ENCODE assay signal across 22 cellular contexts in the genomic region with DNA sequence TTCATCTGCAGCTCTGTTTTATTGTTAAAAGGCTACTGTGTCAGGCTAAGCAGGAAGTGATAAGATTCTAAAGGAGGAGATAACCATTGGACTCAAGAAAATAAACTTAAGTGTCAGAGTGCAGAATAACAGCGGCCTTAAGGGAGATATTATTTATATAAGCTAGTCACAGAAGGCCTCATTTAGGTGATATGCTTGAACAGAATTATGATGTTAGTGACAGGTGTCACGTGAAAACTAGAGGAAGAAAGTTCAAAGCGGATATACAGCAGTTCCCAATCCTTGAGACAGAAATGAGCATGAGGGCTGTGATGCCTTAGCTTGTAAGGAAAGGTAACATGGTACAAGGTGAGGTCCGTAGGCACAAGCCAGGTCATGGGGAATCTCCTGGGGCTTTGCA.
"Had no signal": no experiment of that assay in that cellular context is flagged by ENCODE, and none has a peak within 500 bp of the region (broad histone marks: within the 10 kb centered on the region; RNA-seq: fewer than 3 reads in every experiment).

No MANE protein-coding gene starts in this region.

- H3K27me3 ChIP-seq: dorsolateral prefrontal cortex, esophagus muscularis mucosa, foreskin keratinocyte, gastroesophageal sphincter, heart left ventricle, left lung had no signal

- DNase-seq: dermis blood vessel endothelial cell; dorsolateral prefrontal cortex; effector CD4-positive, alpha-beta T cell; effector memory CD4-positive, alpha-beta T cell; foreskin keratinocyte; heart left ventricle; hippocampal formation; left cardiac atrium; left lung; left ventricle myocardium superior; lower lobe of right lung; mesenchymal stem cell; mucosa of descending colon had no signal

- ATAC-seq: foreskin keratinocyte, gastroesophageal sphincter, heart left ventricle, left cardiac atrium, left lung, left ventricle myocardium superior, lower lobe of right lung, mucosa of descending colon had no signal

- H3K27ac ChIP-seq: coronary artery, dorsolateral prefrontal cortex, esophagus muscularis mucosa, foreskin keratinocyte, gastroesophageal sphincter, heart left ventricle, left lung, lower lobe of right lung had no signal

- H3K9me3 ChIP-seq: esophagus muscularis mucosa, gastroesophageal sphincter, heart left ventricle, left lung, lower lobe of right lung had no signal

- H3K36me3 Mint-ChIP-seq: mesothelial cell of epicardium had no signal

- H3K27ac Mint-ChIP-seq: mesothelial cell of epicardium had no signal

- H3K4me3 ChIP-seq: coronary artery, dorsolateral prefrontal cortex, esophagus muscularis mucosa, gastroesophageal sphincter, heart left ventricle, left lung, lower lobe of right lung, mucosa of descending colon had no signal

- H3K9me3 Mint-ChIP-seq: mesothelial cell of epicardium had no signal

- H3K36me3 ChIP-seq: esophagus muscularis mucosa, gastroesophageal sphincter, heart left ventricle, left lung, lower lobe of right lung had no signal

- H3K4me1 Mint-ChIP-seq: mesothelial cell of epicardium had no signal

- FAIRE-seq: colon, endothelial cell of umbilical vein, frontal cortex, islet of Langerhans, keratinocyte had no signal

- H3K4me3 Mint-ChIP-seq: mesothelial cell of epicardium had no signal
